Comparison of ENCODE assay signal across 8 cellular contexts in the genomic region with DNA sequence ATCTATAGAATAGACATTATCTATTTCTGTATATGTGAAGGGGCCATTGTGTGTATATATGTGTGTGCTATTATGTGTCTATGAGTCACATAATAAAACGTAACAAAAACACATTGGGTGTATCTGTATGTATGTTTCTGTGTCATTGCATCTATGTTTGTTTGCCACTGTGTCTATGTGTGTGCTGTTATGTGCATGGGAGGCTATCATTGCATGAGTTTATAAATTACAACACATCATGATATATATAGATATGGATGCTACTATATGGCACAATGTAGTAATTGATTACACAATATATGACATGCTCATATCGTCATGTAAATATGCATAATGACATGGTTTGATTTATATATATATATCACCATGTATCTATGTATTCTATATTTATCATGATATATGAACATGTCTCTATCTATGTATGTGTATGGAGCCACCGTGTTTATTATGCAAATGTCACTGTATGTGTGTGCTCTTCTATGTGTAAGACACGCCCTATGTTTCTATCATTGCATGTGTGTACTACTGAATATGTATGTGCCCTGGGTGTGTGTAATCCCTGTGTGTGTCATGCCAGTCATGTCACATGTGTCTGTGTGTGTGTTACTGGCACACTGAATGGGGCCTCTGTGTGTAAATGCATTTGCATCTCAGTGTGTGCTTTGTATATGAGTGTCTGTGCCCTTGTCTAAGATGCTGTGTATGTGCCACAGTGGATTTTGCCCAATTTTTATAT. TPM values are rescaled to one million over a fixed set of nuclear protein-coding genes. Genes with fewer than 3 reads are reported as not detected.
DNase-seq lines count a peak whose midpoint lies in the region; ATAC-seq and TF ChIP-seq lines count a peak whose summit lies in the region.

No MANE protein-coding gene starts in this region.

- peaks cover 7% of the 10 kb centered on the region for H3K36me3 Mint-ChIP-seq in natural killer cell

- intact Hi-C loops in natural killer cell (cut with micrococcal nuclease): loop anchor here (1.0 to 2.0 kb wide), 5 partner anchors 7 to 25 kb away; partner anchors contain the start of gene SUPT4H1
- intact Hi-C loops in body of pancreas (cut with DNase I): no loop called here

- H3K9me3 Mint-ChIP-seq in natural killer cell: no peaks in the 10 kb centered on the region

- peak overlapping the region; percentile 90 for H3K4me3 Mint-ChIP-seq in natural killer cell

- H3K4me1 Mint-ChIP-seq in natural killer cell: peaks cover 75 to 93% of the 10 kb centered on the region in 2 donors

- peaks cover 4% of the 10 kb centered on the region for H3K4me1 ChIP-seq in body of pancreas

- WGBS in body of pancreas, 2 donors: 57 to 59% methylated on average over 4 of the region's 4 CpGs

- H3K27me3 ChIP-seq in body of pancreas: no peaks in the 10 kb centered on the region

- H3K9me3 ChIP-seq in body of pancreas: no peaks in the 10 kb centered on the region

- no peak overlapping the region for H3K4me3 ChIP-seq in body of pancreas

- no peaks in the 10 kb centered on the region for H3K27me3 Mint-ChIP-seq in natural killer cell (ENCODE audit: low read depth in 2 of 2)

- DNase-seq in activated CD4-positive, alpha-beta T cell treated with anti-CD3 and anti-CD28 coated beads, Interleukin-2, amount 50 U/mL, for 1 hour: peak; percentile 32
- DNase-seq in natural killer cell (peak; percentile 41), T1000 (lab: John Stamatoyannopoulos, UW) (no peak), body of pancreas (no peak), NCI-H2029 treated with DMSO at 0.1 percent for 48 hours (lab: John Stamatoyannopoulos, UW) (no peak)

- no peak overlapping the region for H3K27ac ChIP-seq in body of pancreas

- H3K27ac Mint-ChIP-seq in natural killer cell: peak overlapping the region; percentile 87 to 93

- H3K36me3 ChIP-seq in body of pancreas (replicated peaks in 1 of 2; ENCODE audit: insufficient read depth in 1 of 2, low read depth in 2 of 2): no peaks in the 10 kb centered on the region

- TF ChIP-seq POLR2A in body of pancreas (IDR thresholded peaks at IDR 0.05): no peak

- ATAC-seq in GM19452 (IDR thresholded peaks at IDR 0.05; ENCODE audit: unreplicated experiment): peak; percentile 16
- peak; percentile 35 for ATAC-seq in HG03378 (IDR thresholded peaks at IDR 0.05; ENCODE audit: unreplicated experiment)
- ATAC-seq in natural killer cell: peak in 2 of 3 donors; percentile 1 to 8
- ATAC-seq in body of pancreas: no peak
- no peak for ATAC-seq in SK-N-SH treated with all-trans-retinoic acid at 6 μM for 48 hours

- TF ChIP-seq CTCF in natural killer cell (IDR thresholded peaks at IDR 0.05) (no peak), body of pancreas (IDR thresholded peaks at IDR 0.05) (no peak)

TF ChIP-seq in SK-N-SH treated with all-trans-retinoic acid at 6 μM for 48 hours, 23 proteins besides CTCF, POLR2A, EP300 and RAD21:
- no peak for TF ChIP-seq PPARA (CRISPR knock-in tag; IDR thresholded peaks at IDR 0.05; ENCODE audit: borderline replicate concordance)
- TF ChIP-seq GLIS3 (CRISPR knock-in tag; IDR thresholded peaks at IDR 0.05): no peak
- no peak for TF ChIP-seq ESRRG (CRISPR knock-in tag; IDR thresholded peaks at IDR 0.05)
- TF ChIP-seq, protein P1, sequence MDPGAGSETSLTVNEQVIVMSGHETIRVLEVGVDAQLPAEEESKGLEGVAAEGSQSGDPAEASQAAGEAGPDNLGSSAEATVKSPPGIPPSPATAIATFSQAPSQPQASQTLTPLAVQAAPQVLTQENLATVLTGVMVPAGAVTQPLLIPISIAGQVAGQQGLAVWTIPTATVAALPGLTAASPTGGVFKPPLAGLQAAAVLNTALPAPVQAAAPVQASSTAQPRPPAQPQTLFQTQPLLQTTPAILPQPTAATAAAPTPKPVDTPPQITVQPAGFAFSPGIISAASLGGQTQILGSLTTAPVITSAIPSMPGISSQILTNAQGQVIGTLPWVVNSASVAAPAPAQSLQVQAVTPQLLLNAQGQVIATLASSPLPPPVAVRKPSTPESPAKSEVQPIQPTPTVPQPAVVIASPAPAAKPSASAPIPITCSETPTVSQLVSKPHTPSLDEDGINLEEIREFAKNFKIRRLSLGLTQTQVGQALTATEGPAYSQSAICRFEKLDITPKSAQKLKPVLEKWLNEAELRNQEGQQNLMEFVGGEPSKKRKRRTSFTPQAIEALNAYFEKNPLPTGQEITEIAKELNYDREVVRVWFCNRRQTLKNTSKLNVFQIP (CRISPR knock-in tag; IDR thresholded peaks at IDR 0.05; ENCODE audit: borderline replicate concordance, low read depth): no peak
- TF ChIP-seq ZFP3 (CRISPR knock-in tag; IDR thresholded peaks at IDR 0.05): no peak
- no peak for TF ChIP-seq ZNF70 (CRISPR knock-in tag; IDR thresholded peaks at IDR 0.05)
- TF ChIP-seq RARB (CRISPR knock-in tag; IDR thresholded peaks at IDR 0.05): no peak
- no peak for TF ChIP-seq TSHZ2 (CRISPR knock-in tag; IDR thresholded peaks at IDR 0.05)
- TF ChIP-seq ZC3H10 (CRISPR knock-in tag; IDR thresholded peaks at IDR 0.05): no peak
- no peak for TF ChIP-seq ARNTL (CRISPR knock-in tag; IDR thresholded peaks at IDR 0.05; ENCODE audit: borderline replicate concordance, low read depth)
- TF ChIP-seq SNAI2 (CRISPR knock-in tag; IDR thresholded peaks at IDR 0.05): no peak
- no peak for TF ChIP-seq TOX (CRISPR knock-in tag; IDR thresholded peaks at IDR 0.05; ENCODE audit: borderline replicate concordance)
- TF ChIP-seq ZFP30 (CRISPR knock-in tag; IDR thresholded peaks at IDR 0.05): no peak

RNA-seq across cellular contexts. Expression of gene TSPOAP1, which starts 1.4 kb away (rescaled TPM):
- total RNA-seq in natural killer cell (100 to 1,000 TPM; 176 to 282 (median 246) TPM), body of pancreas (10 to 100 TPM; 21.0 to 22.7 TPM)

RNA-seq across cellular contexts. Expression of gene SUPT4H1, which starts 22.0 kb away (rescaled TPM):
- total RNA-seq in natural killer cell (10 to 100 TPM; 55.9 to 68.3 (median 68.1) TPM), body of pancreas (10 to 100 TPM; 10.2 to 24.4 TPM)

RNA-seq across cellular contexts. Expression of gene MPO, which starts 49.2 kb away (rescaled TPM):
- 1 to 10 TPM in 2 of 3 donors, not detected in 1; 1.8 to 1.9 TPM for total RNA-seq in natural killer cell
- total RNA-seq in body of pancreas: not detected

Comparison
In these comparisons a context has a peak if more than half of its experiments do, and no peak if none do; other contexts are left out.
1. ATAC-seq: peak in GM19452 (single experiment), HG03378 (single experiment) and natural killer cell (2 of 3); none in body of pancreas (single experiment) and SK-N-SH treated with all-trans-retinoic acid at 6 μM for 48 hours (single experiment).
2. DNase-seq: peak in activated CD4-positive, alpha-beta T cell treated with anti-CD3 and anti-CD28 coated beads, Interleukin-2, amount 50 U/mL, for 1 hour (single experiment) and natural killer cell (single experiment); none in T1000 (single experiment), body of pancreas (0 of 4) and NCI-H2029 treated with DMSO at 0.1 percent for 48 hours (single experiment).
3. RNA of gene TSPOAP1, which starts 1.4 kb away (total RNA-seq): 176 to 282 TPM in natural killer cell; 21.0 to 22.7 TPM in body of pancreas; every median in the first group is over 4 times any median in the second.